Comparison of ENCODE assay signal across 1 cellular context in the genomic region with DNA sequence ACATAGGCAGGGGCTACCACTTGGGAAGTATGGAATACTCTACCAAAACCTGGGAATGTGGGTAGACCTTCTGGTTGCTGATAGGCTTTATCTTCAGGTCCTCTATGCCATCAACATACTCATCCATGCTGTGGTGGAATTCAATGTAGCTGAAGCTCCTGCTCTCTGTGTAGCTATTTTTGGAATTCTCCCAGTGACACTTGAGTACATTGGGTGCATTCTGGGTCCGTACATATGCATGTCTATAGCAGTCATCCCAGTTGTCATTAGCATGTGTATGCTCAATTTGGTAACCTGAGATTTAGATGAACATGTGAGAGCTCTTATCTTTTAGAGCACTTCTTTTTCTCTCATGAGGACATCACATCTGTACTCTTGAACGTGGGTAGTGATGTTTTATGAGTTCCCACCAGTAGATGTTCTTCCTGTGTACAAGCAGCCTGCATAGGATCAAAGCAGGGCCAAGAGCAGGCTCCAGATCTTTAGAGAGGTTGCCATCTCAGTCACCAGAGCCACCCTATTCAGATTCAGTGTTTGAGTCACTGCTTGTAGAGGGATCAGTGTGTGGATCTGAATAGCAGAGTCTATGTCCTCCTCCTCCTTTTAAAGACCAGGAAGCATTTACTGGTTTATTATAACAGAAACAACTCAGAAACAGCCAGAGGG.
TF ChIP-seq lines count a peak whose summit lies in the region.

No MANE protein-coding gene starts in this region.

TF ChIP-seq in WTC11, 78 proteins besides CTCF, POLR2A, EP300 and RAD21 (continued from another document):
- TF ChIP-seq, protein P1, sequence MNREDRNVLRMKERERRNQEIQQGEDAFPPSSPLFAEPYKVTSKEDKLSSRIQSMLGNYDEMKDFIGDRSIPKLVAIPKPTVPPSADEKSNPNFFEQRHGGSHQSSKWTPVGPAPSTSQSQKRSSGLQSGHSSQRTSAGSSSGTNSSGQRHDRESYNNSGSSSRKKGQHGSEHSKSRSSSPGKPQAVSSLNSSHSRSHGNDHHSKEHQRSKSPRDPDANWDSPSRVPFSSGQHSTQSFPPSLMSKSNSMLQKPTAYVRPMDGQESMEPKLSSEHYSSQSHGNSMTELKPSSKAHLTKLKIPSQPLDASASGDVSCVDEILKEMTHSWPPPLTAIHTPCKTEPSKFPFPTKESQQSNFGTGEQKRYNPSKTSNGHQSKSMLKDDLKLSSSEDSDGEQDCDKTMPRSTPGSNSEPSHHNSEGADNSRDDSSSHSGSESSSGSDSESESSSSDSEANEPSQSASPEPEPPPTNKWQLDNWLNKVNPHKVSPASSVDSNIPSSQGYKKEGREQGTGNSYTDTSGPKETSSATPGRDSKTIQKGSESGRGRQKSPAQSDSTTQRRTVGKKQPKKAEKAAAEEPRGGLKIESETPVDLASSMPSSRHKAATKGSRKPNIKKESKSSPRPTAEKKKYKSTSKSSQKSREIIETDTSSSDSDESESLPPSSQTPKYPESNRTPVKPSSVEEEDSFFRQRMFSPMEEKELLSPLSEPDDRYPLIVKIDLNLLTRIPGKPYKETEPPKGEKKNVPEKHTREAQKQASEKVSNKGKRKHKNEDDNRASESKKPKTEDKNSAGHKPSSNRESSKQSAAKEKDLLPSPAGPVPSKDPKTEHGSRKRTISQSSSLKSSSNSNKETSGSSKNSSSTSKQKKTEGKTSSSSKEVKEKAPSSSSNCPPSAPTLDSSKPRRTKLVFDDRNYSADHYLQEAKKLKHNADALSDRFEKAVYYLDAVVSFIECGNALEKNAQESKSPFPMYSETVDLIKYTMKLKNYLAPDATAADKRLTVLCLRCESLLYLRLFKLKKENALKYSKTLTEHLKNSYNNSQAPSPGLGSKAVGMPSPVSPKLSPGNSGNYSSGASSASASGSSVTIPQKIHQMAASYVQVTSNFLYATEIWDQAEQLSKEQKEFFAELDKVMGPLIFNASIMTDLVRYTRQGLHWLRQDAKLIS (CRISPR knock-in tag; IDR thresholded peaks at IDR 0.05; ENCODE audit: borderline replicate concordance): no peak
- TF ChIP-seq OVOL2 (CRISPR knock-in tag; IDR thresholded peaks at IDR 0.05; ENCODE audit: borderline replicate concordance): no peak
- no peak for TF ChIP-seq FOXK1 (CRISPR knock-in tag; IDR thresholded peaks at IDR 0.05)
- TF ChIP-seq ZNF263 (CRISPR knock-in tag; IDR thresholded peaks at IDR 0.05; ENCODE audit: low read depth): no peak
- TF ChIP-seq NFE2L1 (CRISPR knock-in tag; IDR thresholded peaks at IDR 0.05): no peak
- TF ChIP-seq GRHL2 (CRISPR knock-in tag; IDR thresholded peaks at IDR 0.05; ENCODE audit: insufficient replicate concordance, severe bottlenecking): no peak
- TF ChIP-seq NR2C2 (CRISPR knock-in tag; IDR thresholded peaks at IDR 0.05): no peak
- TF ChIP-seq ZNF219 (CRISPR knock-in tag; IDR thresholded peaks at IDR 0.05; ENCODE audit: borderline replicate concordance): no peak
